In the genomic region with DNA sequence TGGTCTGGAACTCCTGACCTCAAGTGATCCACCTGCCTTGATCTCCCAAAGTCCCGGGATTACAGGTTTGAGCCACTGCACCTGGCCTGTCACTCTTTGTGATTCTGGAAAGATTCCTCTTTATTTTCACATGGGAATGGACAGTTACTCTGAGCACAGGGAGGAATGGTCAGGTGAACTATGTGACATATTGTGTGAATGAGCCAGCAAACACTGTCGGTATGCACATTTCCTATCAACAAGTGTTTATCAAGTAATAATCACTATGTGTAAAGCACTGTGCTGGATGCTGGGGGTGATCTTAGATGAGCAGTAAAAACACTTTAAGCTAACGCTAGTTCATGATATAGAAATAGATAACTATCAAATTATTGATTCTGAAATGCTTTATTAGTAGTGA, we compare ENCODE assay signal across 38 cellular contexts.
"Had no signal": no experiment of that assay in that cellular context is flagged by ENCODE, and none has a peak within 500 bp of the region (broad histone marks: within the 10 kb centered on the region; RNA-seq: fewer than 3 reads in every experiment).

No MANE protein-coding gene starts in this region.

- H3K4me1 ChIP-seq: breast epithelium had no signal

- H3K27ac Mint-ChIP-seq: activated naive CD4-positive, alpha-beta T cell treated with anti-CD3 and anti-CD28 coated beads for 36 hours; activated naive CD4-positive, alpha-beta T cell treated with anti-CD3 and anti-CD28 coated beads, Interleukin-2, amount 10 ng/mL, durations not matched to agents 7 days and 5 days; activated naive CD4-positive, alpha-beta T cell treated with anti-CD3 and anti-CD28 coated beads, Interleukin-2, amount 50 U/mL, for 24 hours; activated naive CD4-positive, alpha-beta T cell treated with anti-CD3 and anti-CD28 coated beads, Interleukin-2, amount 50 U/mL, for 72 hours; activated naive CD8-positive, alpha-beta T cell; activated naive CD8-positive, alpha-beta T cell treated with anti-CD3 and anti-CD28 coated beads for 36 hours; activated naive CD8-positive, alpha-beta T cell treated with anti-CD3 and anti-CD28 coated beads, Interleukin-2, amount 10 ng/mL, durations not matched to agents 7 days and 5 days; activated naive CD8-positive, alpha-beta T cell treated with anti-CD3 and anti-CD28 coated beads, Interleukin-2, amount 50 U/mL, for 24 hours; activated T-cell treated with anti-CD3 and anti-CD28 coated beads, Interleukin-2, amount 50 U/mL, for 24 hours; activated T-cell treated with anti-CD3 and anti-CD28 coated beads, Interleukin-2, amount 50 U/mL, for 72 hours; activated T-helper 1 cell treated with anti-CD3 and anti-CD28 coated beads, Interleukin-12 subunit alpha, Interleukin-12 subunit beta, Interleukin-2, Interleukin-4 antibody, amounts not matched to agents 30 ng/mL and 10 ng/mL and 1 ng/mL, durations not matched to agents 14 hours and 24 hours and 36 hours; activated T-helper 17 cell treated with anti-CD3 and anti-CD28 coated beads, Interleukin-2, amount 50 U/mL, for 72 hours; activated T-helper 2 cell treated with anti-CD3 and anti-CD28 coated beads, Interferon-gamma antibody, Interleukin-2, Interleukin-4, amounts not matched to agents 10 μg/mL and 5 μg/mL and 100 μg/mL, durations not matched to agents 14 hours and 24 hours and 36 hours; brain had no signal

- H3K27me3 Mint-ChIP-seq: activated naive CD8-positive, alpha-beta T cell treated with anti-CD3 and anti-CD28 coated beads, Interleukin-2, amount 50 U/mL, for 24 hours had no signal

- H3K27ac ChIP-seq: adrenal gland, ascending aorta, body of pancreas, brain microvascular endothelial cell, breast epithelium, cardiac muscle cell had no signal

- H3K4me3 ChIP-seq: adrenal gland, ascending aorta, body of pancreas, breast epithelium, cardiac muscle cell had no signal

- H3K4me3 Mint-ChIP-seq: activated naive CD4-positive, alpha-beta T cell treated with anti-CD3 and anti-CD28 coated beads for 36 hours; activated naive CD4-positive, alpha-beta T cell treated with anti-CD3 and anti-CD28 coated beads, Interleukin-2, amount 10 ng/mL, durations not matched to agents 7 days and 5 days; activated naive CD4-positive, alpha-beta T cell treated with anti-CD3 and anti-CD28 coated beads, Interleukin-2, amount 50 U/mL, for 24 hours; activated naive CD8-positive, alpha-beta T cell; activated naive CD8-positive, alpha-beta T cell treated with anti-CD3 and anti-CD28 coated beads for 36 hours; activated naive CD8-positive, alpha-beta T cell treated with anti-CD3 and anti-CD28 coated beads, Interleukin-2, amount 10 ng/mL, durations not matched to agents 7 days and 5 days; activated naive CD8-positive, alpha-beta T cell treated with anti-CD3 and anti-CD28 coated beads, Interleukin-2, amount 50 U/mL, for 24 hours; activated T-cell treated with anti-CD3 and anti-CD28 coated beads, Interleukin-2, amount 50 U/mL, for 24 hours; activated T-cell treated with anti-CD3 and anti-CD28 coated beads, Interleukin-2, amount 50 U/mL, for 4 hours; activated T-cell treated with anti-CD3 and anti-CD28 coated beads, Interleukin-2, amount 50 U/mL, for 72 hours; activated T-helper 1 cell treated with anti-CD3 and anti-CD28 coated beads, Interleukin-12 subunit alpha, Interleukin-12 subunit beta, Interleukin-2, Interleukin-4 antibody, amounts not matched to agents 30 ng/mL and 10 ng/mL and 1 ng/mL, durations not matched to agents 14 hours and 24 hours and 36 hours; activated T-helper 17 cell treated with anti-CD3 and anti-CD28 coated beads, Interleukin-2, amount 50 U/mL, for 72 hours; brain; central memory CD8-positive, alpha-beta T cell had no signal

- H3K36me3 ChIP-seq: adrenal gland, brain microvascular endothelial cell, breast epithelium, cardiac muscle cell had no signal

- ATAC-seq: activated naive CD4-positive, alpha-beta T cell treated with anti-CD3 and anti-CD28 coated beads, Interleukin-2, amount 50 U/mL, for 72 hours; activated naive CD8-positive, alpha-beta T cell treated with anti-CD3 and anti-CD28 coated beads, Interleukin-2, amount 50 U/mL, for 24 hours; activated T-cell treated with anti-CD3 and anti-CD28 coated beads, Interleukin-2, amount 50 U/mL, for 4 hours; activated T-cell treated with anti-CD3 and anti-CD28 coated beads, Interleukin-2, amount 50 U/mL, for 72 hours; activated T-helper 17 cell treated with anti-CD3 and anti-CD28 coated beads, Interleukin-2, amount 50 U/mL, for 72 hours; body of pancreas had no signal

- H3K27me3 ChIP-seq: adrenal gland, ascending aorta, body of pancreas, brain microvascular endothelial cell, breast epithelium had no signal

- H3K36me3 Mint-ChIP-seq: activated naive CD4-positive, alpha-beta T cell treated with anti-CD3 and anti-CD28 coated beads, Interleukin-2, amount 10 ng/mL, durations not matched to agents 7 days and 5 days; activated naive CD4-positive, alpha-beta T cell treated with anti-CD3 and anti-CD28 coated beads, Interleukin-2, amount 50 U/mL, for 24 hours; activated naive CD4-positive, alpha-beta T cell treated with anti-CD3 and anti-CD28 coated beads, Interleukin-2, amount 50 U/mL, for 72 hours; activated naive CD8-positive, alpha-beta T cell; activated naive CD8-positive, alpha-beta T cell treated with anti-CD3 and anti-CD28 coated beads for 36 hours; activated naive CD8-positive, alpha-beta T cell treated with anti-CD3 and anti-CD28 coated beads, Interleukin-2, amount 10 ng/mL, durations not matched to agents 7 days and 5 days; brain had no signal

- DNase-seq: activated effector memory CD4-positive, alpha-beta T cell treated with anti-CD3 and anti-CD28 coated beads, Interleukin-2, amount 50 U/mL, for 16 hours; activated effector memory CD4-positive, alpha-beta T cell treated with Interleukin-2 at 50 U/mL for 16 hours; activated gamma-delta T cell; activated gamma-delta T cell treated with Interleukin-2 at 50 U/mL for 16 hours; activated naive CD4-positive, alpha-beta T cell; activated naive CD4-positive, alpha-beta T cell treated with anti-CD3 and anti-CD28 coated beads for 36 hours; activated naive CD4-positive, alpha-beta T cell treated with anti-CD3 and anti-CD28 coated beads, Interleukin-2, amount 10 ng/mL, durations not matched to agents 7 days and 5 days; activated naive CD4-positive, alpha-beta T cell treated with anti-CD3 and anti-CD28 coated beads, Interleukin-2, amount 50 U/mL, for 16 hours; activated naive CD4-positive, alpha-beta T cell treated with Interleukin-2 at 50 U/mL for 16 hours; activated naive CD8-positive, alpha-beta T cell treated with anti-CD3 and anti-CD28 coated beads for 36 hours; activated naive CD8-positive, alpha-beta T cell treated with anti-CD3 and anti-CD28 coated beads, Interleukin-2, amount 10 ng/mL, durations not matched to agents 7 days and 5 days; activated naive CD8-positive, alpha-beta T cell treated with anti-CD3 and anti-CD28 coated beads, Interleukin-2, amount 50 U/mL, for 24 hours; activated T-cell treated with anti-CD3 and anti-CD28 coated beads, Interleukin-2, amount 50 U/mL, for 1 hour; activated T-cell treated with anti-CD3 and anti-CD28 coated beads, Interleukin-2, amount 50 U/mL, for 24 hours; activated T-cell treated with anti-CD3 and anti-CD28 coated beads, Interleukin-2, amount 50 U/mL, for 4 hours; activated T-cell treated with anti-CD3 and anti-CD28 coated beads, Interleukin-2, amount 50 U/mL, for 48 hours; activated T-cell treated with anti-CD3 and anti-CD28 coated beads, Interleukin-2, amount 50 U/mL, for 72 hours; adrenal gland; amniotic stem cell; amygdala; anterior cingulate cortex; aorta; body of pancreas; brain microvascular endothelial cell; caudate nucleus; central memory CD4-positive, alpha-beta T cell; cerebellar nuclear complex had no signal

- H3K9me3 Mint-ChIP-seq: activated naive CD4-positive, alpha-beta T cell treated with anti-CD3 and anti-CD28 coated beads for 36 hours; activated naive CD4-positive, alpha-beta T cell treated with anti-CD3 and anti-CD28 coated beads, Interleukin-2, amount 10 ng/mL, durations not matched to agents 7 days and 5 days; activated naive CD4-positive, alpha-beta T cell treated with anti-CD3 and anti-CD28 coated beads, Interleukin-2, amount 50 U/mL, for 24 hours; activated naive CD4-positive, alpha-beta T cell treated with anti-CD3 and anti-CD28 coated beads, Interleukin-2, amount 50 U/mL, for 72 hours; activated naive CD8-positive, alpha-beta T cell treated with anti-CD3 and anti-CD28 coated beads for 36 hours; activated naive CD8-positive, alpha-beta T cell treated with anti-CD3 and anti-CD28 coated beads, Interleukin-2, amount 10 ng/mL, durations not matched to agents 7 days and 5 days; activated naive CD8-positive, alpha-beta T cell treated with anti-CD3 and anti-CD28 coated beads, Interleukin-2, amount 50 U/mL, for 24 hours; activated T-cell treated with anti-CD3 and anti-CD28 coated beads, Interleukin-2, amount 50 U/mL, for 24 hours; activated T-cell treated with anti-CD3 and anti-CD28 coated beads, Interleukin-2, amount 50 U/mL, for 4 hours; activated T-cell treated with anti-CD3 and anti-CD28 coated beads, Interleukin-2, amount 50 U/mL, for 72 hours; activated T-helper 1 cell treated with anti-CD3 and anti-CD28 coated beads, Interleukin-12 subunit alpha, Interleukin-12 subunit beta, Interleukin-2, Interleukin-4 antibody, amounts not matched to agents 30 ng/mL and 10 ng/mL and 1 ng/mL, durations not matched to agents 14 hours and 24 hours and 36 hours; activated T-helper 17 cell treated with anti-CD3 and anti-CD28 coated beads, Interleukin-2, amount 50 U/mL, for 72 hours; activated T-helper 2 cell treated with anti-CD3 and anti-CD28 coated beads, Interferon-gamma antibody, Interleukin-2, Interleukin-4, amounts not matched to agents 10 μg/mL and 5 μg/mL and 100 μg/mL, durations not matched to agents 14 hours and 24 hours and 36 hours; brain; central memory CD8-positive, alpha-beta T cell had no signal

- H3K9me3 ChIP-seq: adrenal gland, ascending aorta, body of pancreas, breast epithelium had no signal

- H3K4me1 Mint-ChIP-seq: activated naive CD4-positive, alpha-beta T cell treated with anti-CD3 and anti-CD28 coated beads, Interleukin-2, amount 10 ng/mL, durations not matched to agents 7 days and 5 days; activated naive CD4-positive, alpha-beta T cell treated with anti-CD3 and anti-CD28 coated beads, Interleukin-2, amount 50 U/mL, for 24 hours; activated naive CD8-positive, alpha-beta T cell treated with anti-CD3 and anti-CD28 coated beads for 36 hours; activated naive CD8-positive, alpha-beta T cell treated with anti-CD3 and anti-CD28 coated beads, Interleukin-2, amount 10 ng/mL, durations not matched to agents 7 days and 5 days; activated naive CD8-positive, alpha-beta T cell treated with anti-CD3 and anti-CD28 coated beads, Interleukin-2, amount 50 U/mL, for 24 hours; activated T-helper 17 cell treated with anti-CD3 and anti-CD28 coated beads, Interleukin-2, amount 50 U/mL, for 72 hours; central memory CD8-positive, alpha-beta T cell had no signal
